Comparison of ENCODE assay signal across 8 cellular contexts in the genomic region with DNA sequence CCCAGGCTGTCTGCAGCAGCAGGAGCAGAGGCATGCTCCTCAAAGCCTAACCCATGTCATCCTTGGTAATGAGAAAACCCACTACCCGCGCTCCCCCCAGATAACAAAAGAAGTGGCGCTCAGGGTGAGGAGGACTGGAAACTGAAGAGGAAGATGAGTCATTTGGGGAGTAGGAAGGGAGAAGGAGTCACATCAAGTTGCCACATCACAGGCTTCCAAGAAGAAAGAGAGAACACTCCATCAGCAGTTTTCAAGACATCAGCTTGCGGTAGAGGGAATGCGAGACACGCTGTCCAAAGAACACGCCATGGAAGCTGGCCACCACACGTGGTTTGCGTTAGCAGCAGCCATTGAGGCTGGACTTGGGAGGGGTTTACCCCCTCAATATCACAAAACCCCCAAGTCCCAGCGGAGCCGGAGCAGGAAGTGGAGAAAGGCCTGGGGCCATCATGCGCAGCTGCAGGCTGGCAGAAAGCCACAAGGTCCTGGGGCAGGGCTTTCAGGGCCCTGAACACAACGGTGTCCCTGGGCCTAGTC. TPM values are rescaled to one million over a fixed set of nuclear protein-coding genes. Genes with fewer than 3 reads are reported as not detected.
DNase-seq lines count a peak whose midpoint lies in the region; FAIRE-seq and TF ChIP-seq lines count a peak whose summit lies in the region.

No MANE protein-coding gene starts in this region.

- H3K27ac Mint-ChIP-seq in activated T-cell treated with anti-CD3 and anti-CD28 coated beads, Interleukin-2, amount 50 U/mL, for 24 hours: peak overlapping the region; percentile 12
- H3K27ac Mint-ChIP-seq in progenitor cell of endocrine pancreas: no peak overlapping the region

- H3K4me1 Mint-ChIP-seq in activated T-cell treated with anti-CD3 and anti-CD28 coated beads, Interleukin-2, amount 50 U/mL, for 24 hours (ENCODE audit: low read depth): peaks cover 34% of the 10 kb centered on the region
- peaks cover 6% of the 10 kb centered on the region for H3K4me1 Mint-ChIP-seq in progenitor cell of endocrine pancreas (ENCODE audit: low read depth)

- peaks cover 2% of the 10 kb centered on the region for H3K9me3 Mint-ChIP-seq in activated T-cell treated with anti-CD3 and anti-CD28 coated beads, Interleukin-2, amount 50 U/mL, for 24 hours
- no peaks in the 10 kb centered on the region for H3K9me3 Mint-ChIP-seq in progenitor cell of endocrine pancreas (ENCODE audit: low read depth)

- TF ChIP-seq CTCF in kidney epithelial cell (IDR thresholded peaks at IDR 0.05; ENCODE audit: insufficient read depth, low read length, poor library complexity, severe bottlenecking) (no peak), progenitor cell of endocrine pancreas (IDR thresholded peaks at IDR 0.05; ENCODE audit: unreplicated experiment) (no peak)

- peaks cover 43% of the 10 kb centered on the region for H3K27me3 Mint-ChIP-seq in activated T-cell treated with anti-CD3 and anti-CD28 coated beads, Interleukin-2, amount 50 U/mL, for 24 hours
- no peaks in the 10 kb centered on the region for H3K27me3 Mint-ChIP-seq in progenitor cell of endocrine pancreas

- peak overlapping the region; percentile 44 for H3K27ac ChIP-seq in angular gyrus (ENCODE audit: low read depth, low read length)

- H3K27me3 ChIP-seq in kidney epithelial cell (ENCODE audit: control insufficient read depth, insufficient read depth, low read length): no peaks in the 10 kb centered on the region

- no peak for TF ChIP-seq POLR2A in GM12891 (IDR thresholded peaks at IDR 0.05; ENCODE audit: low read depth, low read length)

- H3K4me3 Mint-ChIP-seq in activated T-cell treated with anti-CD3 and anti-CD28 coated beads, Interleukin-2, amount 50 U/mL, for 24 hours: no peak overlapping the region
- H3K4me3 Mint-ChIP-seq in progenitor cell of endocrine pancreas (ENCODE audit: low read depth): no peak overlapping the region

- FAIRE-seq in GM12891 (lab: Jason Lieb, UNC): no peak

- H3K36me3 Mint-ChIP-seq in activated T-cell treated with anti-CD3 and anti-CD28 coated beads, Interleukin-2, amount 50 U/mL, for 24 hours (ENCODE audit: low read depth): no peaks in the 10 kb centered on the region
- H3K36me3 Mint-ChIP-seq in progenitor cell of endocrine pancreas (ENCODE audit: insufficient read depth): peaks cover 19% of the 10 kb centered on the region

- no peaks in the 10 kb centered on the region for H3K36me3 ChIP-seq in kidney epithelial cell (ENCODE audit: control insufficient read depth, insufficient read depth, low read length)

- DNase-seq in activated T-cell treated with anti-CD3 and anti-CD28 coated beads, Interleukin-2, amount 50 U/mL, for 24 hours: peak; percentile 33
- DNase-seq in activated T-cell treated with anti-CD3 and anti-CD28 coated beads for 4 hours: no peak
- peak; percentile 26 for DNase-seq in kidney epithelial cell (ENCODE audit: low read depth)
- peak; percentile 58 for DNase-seq in superior temporal gyrus (ENCODE audit: extremely low spot score)
- DNase-seq in progenitor cell of endocrine pancreas (ENCODE audit: low spot score, unreplicated experiment): no peak
- DNase-seq in GM12891 (ENCODE audit: insufficient read length, low spot score): no peak
- no peak for DNase-seq in NCI-H2029 (lab: John Stamatoyannopoulos, UW)

- no peak overlapping the region for H3K4me3 ChIP-seq in kidney epithelial cell (ENCODE audit: low read depth, low read length)

TF ChIP-seq in GM12891, 5 proteins besides CTCF, POLR2A, EP300 and RAD21:
- TF ChIP-seq PAX5 (IDR thresholded peaks at IDR 0.05; ENCODE audit: insufficient read depth, low read length, severe bottlenecking): no peak
- TF ChIP-seq POU2F2 (IDR thresholded peaks at IDR 0.05; ENCODE audit: low read depth, low read length): no peak
- TF ChIP-seq SPI1 (IDR thresholded peaks at IDR 0.05; ENCODE audit: low read depth, low read length): no peak
- no peak for TF ChIP-seq POLR2AphosphoS5 (IDR thresholded peaks at IDR 0.05; ENCODE audit: low read depth, low read length)
- no peak for TF ChIP-seq TAF1 (IDR thresholded peaks at IDR 0.05; ENCODE audit: low read depth, low read length)
TF ChIP-seq in GM12891: peak in this region for 0.

RNA-seq across cellular contexts. Expression of a gene that starts 41.5 kb away (rescaled TPM):
- total RNA-seq in kidney epithelial cell (57.4 and 62.4 TPM in 2 replicates), progenitor cell of endocrine pancreas (72.4 and 79.8 TPM in 2 replicates)
- 0.06 TPM for polyA plus RNA-seq in GM12891 (2012; ENCODE audit: low read depth, missing spikeins)

Comparison
In these comparisons a context has a peak if more than half of its experiments do, and no peak if none do; other contexts are left out.
1. DNase-seq: peak in activated T-cell treated with anti-CD3 and anti-CD28 coated beads, Interleukin-2, amount 50 U/mL, for 24 hours (single experiment), kidney epithelial cell (single experiment) and superior temporal gyrus (single experiment); none in activated T-cell treated with anti-CD3 and anti-CD28 coated beads for 4 hours (single experiment), progenitor cell of endocrine pancreas (single experiment), GM12891 (single experiment) and NCI-H2029 (single experiment).